8 cellular contexts compared by ENCODE assay signal in the genomic region with DNA sequence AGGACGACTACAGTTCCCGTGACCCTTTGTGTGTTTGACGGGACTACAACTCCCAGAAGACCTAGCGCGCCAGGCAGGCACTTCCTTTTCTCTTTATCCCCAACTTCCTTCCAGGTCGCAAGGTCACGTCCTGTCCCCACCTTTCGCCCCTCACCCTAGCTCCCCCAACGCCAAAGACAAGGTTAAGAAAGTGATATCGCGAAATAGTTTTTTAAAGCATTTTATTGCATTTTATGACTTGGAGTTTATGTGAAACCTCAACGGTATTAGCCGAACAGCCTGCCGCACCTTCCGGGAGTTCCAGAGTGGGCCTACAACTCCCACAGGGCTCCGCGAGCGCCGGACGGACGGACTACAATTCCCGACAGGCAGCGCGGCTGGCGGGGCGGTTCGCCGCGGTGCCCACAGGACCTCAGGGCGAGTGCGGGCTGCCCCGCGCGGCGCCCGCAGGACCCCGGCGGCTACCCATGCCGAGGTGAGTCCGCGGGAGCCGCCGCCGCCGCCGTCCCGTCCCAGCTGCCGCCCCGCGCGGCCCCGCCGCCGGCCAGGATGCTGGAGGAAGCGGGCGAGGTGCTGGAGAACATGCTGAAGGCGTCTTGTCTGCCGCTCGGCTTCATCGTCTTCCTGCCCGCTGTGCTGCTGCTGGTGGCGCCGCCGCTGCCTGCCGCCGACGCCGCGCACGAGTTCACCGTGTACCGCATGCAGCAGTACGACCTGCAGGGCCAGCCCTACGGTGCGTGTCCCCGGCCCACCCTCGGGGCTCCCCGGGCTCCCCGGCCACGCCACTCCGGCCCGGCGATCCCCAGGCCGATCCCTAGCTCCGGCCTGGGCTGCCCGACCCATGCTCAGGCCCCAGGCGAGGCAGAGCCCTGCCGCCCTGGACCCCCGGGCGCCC. TPM values are rescaled to one million over a fixed set of nuclear protein-coding genes. Genes with fewer than 3 reads are reported as not detected.
DNase-seq lines count a peak whose midpoint lies in the region; ATAC-seq and TF ChIP-seq lines count a peak whose summit lies in the region.

A gene with protein sequence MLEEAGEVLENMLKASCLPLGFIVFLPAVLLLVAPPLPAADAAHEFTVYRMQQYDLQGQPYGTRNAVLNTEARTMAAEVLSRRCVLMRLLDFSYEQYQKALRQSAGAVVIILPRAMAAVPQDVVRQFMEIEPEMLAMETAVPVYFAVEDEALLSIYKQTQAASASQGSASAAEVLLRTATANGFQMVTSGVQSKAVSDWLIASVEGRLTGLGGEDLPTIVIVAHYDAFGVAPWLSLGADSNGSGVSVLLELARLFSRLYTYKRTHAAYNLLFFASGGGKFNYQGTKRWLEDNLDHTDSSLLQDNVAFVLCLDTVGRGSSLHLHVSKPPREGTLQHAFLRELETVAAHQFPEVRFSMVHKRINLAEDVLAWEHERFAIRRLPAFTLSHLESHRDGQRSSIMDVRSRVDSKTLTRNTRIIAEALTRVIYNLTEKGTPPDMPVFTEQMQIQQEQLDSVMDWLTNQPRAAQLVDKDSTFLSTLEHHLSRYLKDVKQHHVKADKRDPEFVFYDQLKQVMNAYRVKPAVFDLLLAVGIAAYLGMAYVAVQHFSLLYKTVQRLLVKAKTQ (plus strand): TSS at position 449 of the 895 bp plus-strand sequence. CDS start 101 bp downstream, at position 550.

- WGBS in SK-N-SH (ENCODE audit: low lambda C conversion rate): 0% methylated on average over 24 of the region's 90 CpGs

- H3K4me2 ChIP-seq in SK-N-SH: peak within 1 kb of the TSS; percentile 99

- H3F3A ChIP-seq in SK-N-SH (replicated peaks; ENCODE audit: insufficient read depth): peaks cover 3% of the 10 kb centered on the region

- H3K9me3 ChIP-seq in SK-N-SH: no peaks in the 10 kb centered on the region

- ATAC-seq in HG02571 (IDR thresholded peaks at IDR 0.05; ENCODE audit: unreplicated experiment): peak; percentile 60

- peak within 1 kb of the TSS; percentile 76 to 87 for H3K27ac ChIP-seq in SK-N-SH (ENCODE audit: low read depth in 2 of 2, low read length in 1 of 2)

- peak within 1 kb of the TSS; percentile 92 for H3K9ac ChIP-seq in SK-N-SH

- POLR2A ChIA-PET in SK-N-SH (lab: Yijun Ruan, JAX): no interaction called here

- peaks cover 49% of the 10 kb centered on the region for H3K79me2 ChIP-seq in SK-N-SH (ENCODE audit: insufficient read depth)

- no peak for TF ChIP-seq RAD21 in SK-N-SH (IDR thresholded peaks at IDR 0.05; ENCODE audit: low read length)

- H3K36me3 ChIP-seq in SK-N-SH (replicated peaks in 1 of 2; ENCODE audit: control insufficient read depth in 1 of 2, insufficient read depth in 2 of 2, low read length in 1 of 2): peaks cover 0 to 8% of the 10 kb centered on the region in 2 experiments

- no peaks in the 10 kb centered on the region for H3K27me3 ChIP-seq in SK-N-SH (ENCODE audit: insufficient read depth)

- H3K9me2 ChIP-seq in SK-N-SH: no peaks in the 10 kb centered on the region

- no peak for TF ChIP-seq CTCF in SK-N-SH (IDR thresholded peaks at IDR 0.05)

- peaks cover 10 to 19% of the 10 kb centered on the region in 2 experiments; a peak in 2 of 4 replicates for H3K4me1 ChIP-seq in SK-N-SH (ENCODE audit: control insufficient read depth in 1 of 2, insufficient read depth in 2 of 2, low read depth in 1 of 2, low read length in 1 of 2)

- DNase-seq in GM03348 (ENCODE audit: low spot score) (peak; percentile 97), NCI-H1048 (lab: John Stamatoyannopoulos, UW) (peak; percentile 85), SK-N-SH (peak; percentile 96), germinal center (ENCODE audit: low spot score) (peak; percentile 84), non-pigmented ciliary epithelial cell (ENCODE audit: low read depth) (peak; percentile 72), superior temporal gyrus (ENCODE audit: extremely low spot score) (peak; percentile 99)
- DNase-seq in activated naive CD4-positive, alpha-beta T cell treated with anti-CD3 and anti-CD28 coated beads, Interleukin-2, amount 50 U/mL, for 16 hours: peak; percentile 95

- H4K20me1 ChIP-seq in SK-N-SH (ENCODE audit: insufficient read depth): peaks cover 7% of the 10 kb centered on the region; the same call in 1 of the 2 replicates

- no peak for TF ChIP-seq EP300 in SK-N-SH (IDR thresholded peaks at IDR 0.05; ENCODE audit: borderline replicate concordance in 1 of 2, low read depth in 1 of 2, low read length in 1 of 2)

- CTCF ChIA-PET in SK-N-SH (lab: Yijun Ruan, JAX): interaction anchor here (0.8 to 2.6 kb wide), 5 partner anchors 24 to 537 kb away, joined by 3 to 15 read pairs (median 4); no protein-coding TSS in a partner anchor

- peak within 1 kb of the TSS; percentile 67 to 91 for H3K4me3 ChIP-seq in SK-N-SH (ENCODE audit: low read depth in 2 of 2, low read length in 1 of 2)

- H2AFZ ChIP-seq in SK-N-SH (ENCODE audit: low read depth): peak within 1 kb of the TSS; percentile 99

TF ChIP-seq in SK-N-SH, 30 proteins besides CTCF, POLR2A, EP300 and RAD21:
- TF ChIP-seq GABPA (IDR thresholded peaks at IDR 0.05; ENCODE audit: low read depth): peak; percentile 99
- TF ChIP-seq, protein P1, sequence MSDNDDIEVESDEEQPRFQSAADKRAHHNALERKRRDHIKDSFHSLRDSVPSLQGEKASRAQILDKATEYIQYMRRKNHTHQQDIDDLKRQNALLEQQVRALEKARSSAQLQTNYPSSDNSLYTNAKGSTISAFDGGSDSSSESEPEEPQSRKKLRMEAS (IDR thresholded peaks at IDR 0.05; ENCODE audit: low read depth): peak; percentile 44; the same call in 1 of the 2 replicates
- TF ChIP-seq TCF12 (IDR thresholded peaks at IDR 0.05): peak; percentile 17; the same call in 1 of the 2 replicates
- peak; percentile 71; the same call in 1 of the 2 replicates for TF ChIP-seq MXI1 (IDR thresholded peaks at IDR 0.05; ENCODE audit: low read depth, low read length)
- TF ChIP-seq, protein P2, sequence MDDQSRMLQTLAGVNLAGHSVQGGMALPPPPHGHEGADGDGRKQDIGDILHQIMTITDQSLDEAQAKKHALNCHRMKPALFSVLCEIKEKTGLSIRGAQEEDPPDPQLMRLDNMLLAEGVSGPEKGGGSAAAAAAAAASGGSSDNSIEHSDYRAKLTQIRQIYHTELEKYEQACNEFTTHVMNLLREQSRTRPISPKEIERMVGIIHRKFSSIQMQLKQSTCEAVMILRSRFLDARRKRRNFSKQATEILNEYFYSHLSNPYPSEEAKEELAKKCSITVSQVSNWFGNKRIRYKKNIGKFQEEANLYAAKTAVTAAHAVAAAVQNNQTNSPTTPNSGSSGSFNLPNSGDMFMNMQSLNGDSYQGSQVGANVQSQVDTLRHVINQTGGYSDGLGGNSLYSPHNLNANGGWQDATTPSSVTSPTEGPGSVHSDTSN (IDR thresholded peaks at IDR 0.05): no peak
- TF ChIP-seq RXRA (IDR thresholded peaks at IDR 0.05; ENCODE audit: borderline replicate concordance, low read depth): no peak
- TF ChIP-seq SMC3 (IDR thresholded peaks at IDR 0.05; ENCODE audit: low read depth, low read length): no peak
- TF ChIP-seq, protein P3, sequence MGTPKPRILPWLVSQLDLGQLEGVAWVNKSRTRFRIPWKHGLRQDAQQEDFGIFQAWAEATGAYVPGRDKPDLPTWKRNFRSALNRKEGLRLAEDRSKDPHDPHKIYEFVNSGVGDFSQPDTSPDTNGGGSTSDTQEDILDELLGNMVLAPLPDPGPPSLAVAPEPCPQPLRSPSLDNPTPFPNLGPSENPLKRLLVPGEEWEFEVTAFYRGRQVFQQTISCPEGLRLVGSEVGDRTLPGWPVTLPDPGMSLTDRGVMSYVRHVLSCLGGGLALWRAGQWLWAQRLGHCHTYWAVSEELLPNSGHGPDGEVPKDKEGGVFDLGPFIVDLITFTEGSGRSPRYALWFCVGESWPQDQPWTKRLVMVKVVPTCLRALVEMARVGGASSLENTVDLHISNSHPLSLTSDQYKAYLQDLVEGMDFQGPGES (IDR thresholded peaks at IDR 0.05; ENCODE audit: low read depth, low read length): no peak
- TF ChIP-seq SIN3A (IDR thresholded peaks at IDR 0.05; ENCODE audit: borderline replicate concordance, low read depth, low read length): peak; percentile 28; the same call in 1 of the 2 replicates
- peak; percentile 91 for TF ChIP-seq ELF1 (IDR thresholded peaks at IDR 0.05)
- TF ChIP-seq TAF1 (IDR thresholded peaks at IDR 0.05; ENCODE audit: borderline replicate concordance, low read depth, low read length): peak; percentile 15; the same call in 1 of the 2 replicates
- no peak for TF ChIP-seq RFX5 (IDR thresholded peaks at IDR 0.05; ENCODE audit: low read length)
- TF ChIP-seq CHD2 (IDR thresholded peaks at IDR 0.05; ENCODE audit: low read length, partially characterized antibody): peak; percentile 83

RNA-seq across cellular contexts. Expression of the gene that starts here (rescaled TPM):
- polyA plus RNA-seq in SK-N-SH (2012; rRNA removed): 67.0 and 69.0 TPM in 2 replicates
- 23.8 and 45.1 TPM in 2 replicates for polyA plus RNA-seq in SK-N-SH (2012; cell fraction: cytosol; rRNA removed)
- 131 and 133 TPM in 2 replicates for polyA plus RNA-seq in SK-N-SH (2012; cell fraction: nucleus; rRNA removed)

Comparison
In these comparisons a context has a peak if more than half of its experiments do, and no peak if none do; other contexts are left out.
1. Peak in every context shown above with its lines: DNase-seq, ATAC-seq, H3K4me3 ChIP-seq and H3K27ac ChIP-seq.